ENCODE assay signal across 1 cellular context in the genomic region with DNA sequence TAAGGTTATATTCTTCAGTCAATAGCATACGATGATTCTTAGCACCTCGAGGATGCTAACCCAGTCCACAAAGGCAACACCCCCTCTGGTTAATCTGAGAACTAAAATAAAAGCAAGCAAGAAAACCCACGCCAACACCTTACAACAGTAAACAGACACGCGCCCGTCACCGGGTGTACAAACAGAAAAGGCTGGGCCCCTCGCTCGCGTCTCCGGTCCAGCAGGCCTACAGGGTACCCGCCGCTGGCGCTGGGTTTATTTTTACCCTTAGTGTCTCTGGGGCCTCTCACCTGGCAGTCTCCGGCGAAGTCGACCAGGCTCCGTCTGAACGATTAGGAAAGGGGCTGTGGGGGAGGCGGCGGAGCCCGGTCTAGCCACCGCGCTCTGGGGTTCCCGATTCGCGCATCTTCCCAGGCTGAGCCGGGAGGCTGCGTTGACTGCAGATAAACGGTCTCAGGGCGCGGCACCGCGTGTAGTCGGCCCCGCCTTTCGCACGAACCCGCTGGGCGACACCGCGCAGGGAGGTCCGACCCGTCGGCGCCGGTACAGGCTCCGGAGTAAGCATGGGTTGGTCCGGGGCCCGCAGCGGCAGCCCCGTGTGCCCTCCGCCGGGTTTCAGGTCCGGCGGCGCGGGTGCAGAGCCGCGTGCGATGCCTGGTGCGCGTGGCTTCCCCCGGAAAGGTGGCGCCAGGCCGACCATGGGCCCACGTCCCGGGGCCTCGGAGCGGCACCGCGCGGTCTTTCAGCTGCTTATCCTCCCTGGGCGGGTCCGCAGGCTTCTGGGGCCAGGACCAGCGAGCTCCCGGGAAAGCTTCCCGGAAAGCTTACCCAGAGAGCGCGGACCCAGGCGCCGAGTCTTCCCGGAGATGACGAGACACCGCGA.
TF ChIP-seq lines count a peak whose summit lies in the region.

Gene SLC9B2, minus strand, starts transcription at position 868 of the 883 bp plus-strand sequence. CDS start 9,211 bp downstream, outside the sequence.

TF ChIP-seq in GM12878, 131 proteins besides CTCF, POLR2A, EP300 and RAD21 (continued from another document and continues in another):
- TF ChIP-seq ATF7 (IDR thresholded peaks at IDR 0.05; ENCODE audit: low read depth) (no peak), YY1 (IDR thresholded peaks at IDR 0.05; ENCODE audit: low read depth, low read length) (no peak; the same call in 1 of the 2 replicates), RUNX3 (IDR thresholded peaks at IDR 0.05; ENCODE audit: low read length) (no peak), CEBPB (IDR thresholded peaks at IDR 0.05; ENCODE audit: borderline replicate concordance in 1 of 2, low read depth in 2 of 2, low read length in 2 of 2) (no peak), PAX8 (IDR thresholded peaks at IDR 0.05) (no peak), MTA3 (IDR thresholded peaks at IDR 0.05; ENCODE audit: borderline replicate concordance, low read length) (no peak; the same call in 1 of the 2 replicates), EGR1 (IDR thresholded peaks at IDR 0.05; ENCODE audit: borderline replicate concordance in 1 of 2, low read depth in 2 of 2, low read length in 2 of 2) (no peak), SIN3A (IDR thresholded peaks at IDR 0.05; ENCODE audit: low read depth, low read length) (peak; percentile 48; the same call in 1 of the 2 replicates), CBFB (IDR thresholded peaks at IDR 0.05; ENCODE audit: low read depth) (no peak), RFX5 (IDR thresholded peaks at IDR 0.05; ENCODE audit: low read depth, low read length) (no peak), TAF1 (IDR thresholded peaks at IDR 0.05; ENCODE audit: borderline replicate concordance, low read depth, low read length) (peak; percentile 58; the same call in 1 of the 2 replicates), NBN (IDR thresholded peaks at IDR 0.05) (no peak), EED (IDR thresholded peaks at IDR 0.05; ENCODE audit: low read depth) (no peak), IKZF1 (conservative IDR thresholded peaks at IDR 0.05) (peak; percentile 74), ESRRA (IDR thresholded peaks at IDR 0.05; ENCODE audit: low read length) (no peak), PAX5 (IDR thresholded peaks at IDR 0.05; ENCODE audit: borderline replicate concordance, low read depth, low read length) (no peak), CHD2 (IDR thresholded peaks at IDR 0.05; ENCODE audit: borderline replicate concordance, low read depth, low read length) (no peak), KDM1A (IDR thresholded peaks at IDR 0.05; ENCODE audit: borderline replicate concordance) (no peak), NRF1 (conservative IDR thresholded peaks at IDR 0.05; ENCODE audit: low read depth, low read length) (no peak), CHD4 (IDR thresholded peaks at IDR 0.05) (no peak), ETV6 (conservative IDR thresholded peaks at IDR 0.05 in 1 of 2, IDR thresholded peaks at IDR 0.05 in 1 of 2; ENCODE audit: borderline replicate concordance in 1 of 2, low read depth in 1 of 2) (peak in 1 of 2 experiments; percentile 17; a peak in 1 of 4 replicates), PRDM15 (CRISPR knock-in tag; IDR thresholded peaks at IDR 0.05) (no peak), ZNF24 (IDR thresholded peaks at IDR 0.05) (0 out of 2 replicates have a peak, but pooled peaks have one; percentile 20), NFYA (IDR thresholded peaks at IDR 0.05; ENCODE audit: borderline replicate concordance, low read depth, low read length) (no peak), IRF3 (IDR thresholded peaks at IDR 0.05) (no peak), ZZZ3 (IDR thresholded peaks at IDR 0.05; ENCODE audit: control insufficient read depth, insufficient read length, low read depth) (no peak), FOXM1 (IDR thresholded peaks at IDR 0.05; ENCODE audit: low read depth, low read length) (no peak; the same call in 1 of the 2 replicates), PKNOX1 (IDR thresholded peaks at IDR 0.05) (peak; percentile 8; the same call in 1 of the 2 replicates), HDAC2 (IDR thresholded peaks at IDR 0.05) (no peak), BCLAF1 (IDR thresholded peaks at IDR 0.05) (no peak), GABPA (IDR thresholded peaks at IDR 0.05; ENCODE audit: low read depth) (0 out of 2 replicates have a peak, but pooled peaks have one; percentile 11), WRNIP1 (IDR thresholded peaks at IDR 0.05; ENCODE audit: borderline replicate concordance, low read depth, low read length) (no peak), TCF7 (IDR thresholded peaks at IDR 0.05; ENCODE audit: borderline replicate concordance) (no peak), TCF12 (IDR thresholded peaks at IDR 0.05; ENCODE audit: low read depth, low read length) (no peak), POLR2AphosphoS5 (IDR thresholded peaks at IDR 0.05; ENCODE audit: low read length) (peak; percentile 58), ASH2L (IDR thresholded peaks at IDR 0.05; ENCODE audit: borderline replicate concordance, low read depth) (peak; percentile 76; the same call in 1 of the 2 replicates), MTA2 (IDR thresholded peaks at IDR 0.05; ENCODE audit: low read depth) (no peak; the same call in 1 of the 2 replicates), MEF2A (IDR thresholded peaks at IDR 0.05; ENCODE audit: insufficient read depth, low read depth, low read length) (no peak), NKRF (conservative IDR thresholded peaks at IDR 0.05) (peak; percentile 57; the same call in 1 of the 2 replicates), PBX3 (IDR thresholded peaks at IDR 0.05; ENCODE audit: insufficient replicate concordance, low read depth, low read length) (no peak), SP1 (IDR thresholded peaks at IDR 0.05; ENCODE audit: low read depth, low read length) (no peak), BRCA1 (IDR thresholded peaks at IDR 0.05; ENCODE audit: low read depth, low read length) (no peak), ZSCAN29 (IDR thresholded peaks at IDR 0.05) (no peak)
- TF ChIP-seq, protein P1, sequence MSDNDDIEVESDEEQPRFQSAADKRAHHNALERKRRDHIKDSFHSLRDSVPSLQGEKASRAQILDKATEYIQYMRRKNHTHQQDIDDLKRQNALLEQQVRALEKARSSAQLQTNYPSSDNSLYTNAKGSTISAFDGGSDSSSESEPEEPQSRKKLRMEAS (IDR thresholded peaks at IDR 0.05; ENCODE audit: low read depth, low read length): peak; percentile 71
- TF ChIP-seq, protein P2, sequence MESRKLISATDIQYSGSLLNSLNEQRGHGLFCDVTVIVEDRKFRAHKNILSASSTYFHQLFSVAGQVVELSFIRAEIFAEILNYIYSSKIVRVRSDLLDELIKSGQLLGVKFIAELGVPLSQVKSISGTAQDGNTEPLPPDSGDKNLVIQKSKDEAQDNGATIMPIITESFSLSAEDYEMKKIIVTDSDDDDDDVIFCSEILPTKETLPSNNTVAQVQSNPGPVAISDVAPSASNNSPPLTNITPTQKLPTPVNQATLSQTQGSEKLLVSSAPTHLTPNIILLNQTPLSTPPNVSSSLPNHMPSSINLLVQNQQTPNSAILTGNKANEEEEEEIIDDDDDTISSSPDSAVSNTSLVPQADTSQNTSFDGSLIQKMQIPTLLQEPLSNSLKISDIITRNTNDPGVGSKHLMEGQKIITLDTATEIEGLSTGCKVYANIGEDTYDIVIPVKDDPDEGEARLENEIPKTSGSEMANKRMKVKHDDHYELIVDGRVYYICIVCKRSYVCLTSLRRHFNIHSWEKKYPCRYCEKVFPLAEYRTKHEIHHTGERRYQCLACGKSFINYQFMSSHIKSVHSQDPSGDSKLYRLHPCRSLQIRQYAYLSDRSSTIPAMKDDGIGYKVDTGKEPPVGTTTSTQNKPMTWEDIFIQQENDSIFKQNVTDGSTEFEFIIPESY (IDR thresholded peaks at IDR 0.05): no peak
- TF ChIP-seq, protein P3, sequence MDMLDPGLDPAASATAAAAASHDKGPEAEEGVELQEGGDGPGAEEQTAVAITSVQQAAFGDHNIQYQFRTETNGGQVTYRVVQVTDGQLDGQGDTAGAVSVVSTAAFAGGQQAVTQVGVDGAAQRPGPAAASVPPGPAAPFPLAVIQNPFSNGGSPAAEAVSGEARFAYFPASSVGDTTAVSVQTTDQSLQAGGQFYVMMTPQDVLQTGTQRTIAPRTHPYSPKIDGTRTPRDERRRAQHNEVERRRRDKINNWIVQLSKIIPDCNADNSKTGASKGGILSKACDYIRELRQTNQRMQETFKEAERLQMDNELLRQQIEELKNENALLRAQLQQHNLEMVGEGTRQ (IDR thresholded peaks at IDR 0.05; ENCODE audit: borderline replicate concordance, low read depth, low read length): no peak
